Comparison of ENCODE assay signal across 2 cellular contexts in genomic region chr4:6901669-6902317, GRCh38.
TF ChIP-seq lines count a peak whose summit lies in the region.

No MANE protein-coding gene starts in this region.

TF ChIP-seq in HEK293, 187 proteins besides CTCF, POLR2A, EP300 and RAD21:
- TF ChIP-seq ZFHX2 (tag by site-specific recombination; conservative IDR thresholded peaks at IDR 0.05) (peak; percentile 49), ZNF2 (tag by site-specific recombination; IDR thresholded peaks at IDR 0.05) (no peak), EGR2 (tag by site-specific recombination; IDR thresholded peaks at IDR 0.05; ENCODE audit: low read depth) (peak; percentile 46; the same call in 1 of the 2 replicates), SP7 (tag by site-specific recombination; IDR thresholded peaks at IDR 0.05) (no peak)

TF ChIP-seq in GM12878, 131 proteins besides CTCF, POLR2A, EP300 and RAD21:
- TF ChIP-seq BCL3 (IDR thresholded peaks at IDR 0.05; ENCODE audit: borderline replicate concordance, insufficient read depth, low read depth, low read length, poor library complexity, severe bottlenecking): peak; percentile 23
- no peak for TF ChIP-seq EZH2 (IDR thresholded peaks at IDR 0.05; ENCODE audit: borderline replicate concordance, control insufficient read depth, low read depth, low read length)
